1 cellular context compared by ENCODE assay signal in the genomic region with DNA sequence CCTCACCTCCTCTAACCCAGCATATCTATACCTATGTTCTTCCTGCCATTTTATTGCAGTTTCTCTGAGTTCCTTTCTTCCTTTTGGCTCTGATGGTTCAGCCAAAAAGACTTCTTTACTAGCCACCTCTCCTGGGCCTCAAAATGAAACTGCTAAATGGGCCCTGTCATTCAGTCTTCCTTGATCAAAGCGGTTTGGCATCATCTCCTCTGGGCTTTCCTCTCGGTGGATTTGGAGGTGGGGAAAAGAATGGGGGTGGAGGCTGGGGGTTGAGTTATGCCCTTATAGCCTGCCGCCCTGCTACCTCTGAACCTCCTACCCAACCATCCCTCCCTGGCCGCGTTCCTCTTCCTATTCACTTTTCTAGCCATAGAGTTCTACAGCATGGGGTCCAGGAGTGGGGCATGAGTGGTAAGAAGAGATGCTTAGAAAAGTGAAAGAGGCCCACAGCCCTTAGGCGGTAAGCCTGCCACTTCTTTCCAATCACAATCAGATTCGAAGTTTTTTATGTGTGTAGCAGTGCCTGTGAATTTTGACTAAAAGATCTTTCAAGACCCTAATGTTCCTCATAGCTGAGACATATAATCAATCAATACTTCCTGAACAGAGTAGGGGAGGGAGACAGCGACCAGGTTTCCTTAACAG.
TF ChIP-seq lines count a peak whose summit lies in the region.

No MANE protein-coding gene starts in this region.

TF ChIP-seq in HCT116, 20 proteins besides CTCF, POLR2A, EP300 and RAD21 (continued from another document):
- TF ChIP-seq, protein P1, sequence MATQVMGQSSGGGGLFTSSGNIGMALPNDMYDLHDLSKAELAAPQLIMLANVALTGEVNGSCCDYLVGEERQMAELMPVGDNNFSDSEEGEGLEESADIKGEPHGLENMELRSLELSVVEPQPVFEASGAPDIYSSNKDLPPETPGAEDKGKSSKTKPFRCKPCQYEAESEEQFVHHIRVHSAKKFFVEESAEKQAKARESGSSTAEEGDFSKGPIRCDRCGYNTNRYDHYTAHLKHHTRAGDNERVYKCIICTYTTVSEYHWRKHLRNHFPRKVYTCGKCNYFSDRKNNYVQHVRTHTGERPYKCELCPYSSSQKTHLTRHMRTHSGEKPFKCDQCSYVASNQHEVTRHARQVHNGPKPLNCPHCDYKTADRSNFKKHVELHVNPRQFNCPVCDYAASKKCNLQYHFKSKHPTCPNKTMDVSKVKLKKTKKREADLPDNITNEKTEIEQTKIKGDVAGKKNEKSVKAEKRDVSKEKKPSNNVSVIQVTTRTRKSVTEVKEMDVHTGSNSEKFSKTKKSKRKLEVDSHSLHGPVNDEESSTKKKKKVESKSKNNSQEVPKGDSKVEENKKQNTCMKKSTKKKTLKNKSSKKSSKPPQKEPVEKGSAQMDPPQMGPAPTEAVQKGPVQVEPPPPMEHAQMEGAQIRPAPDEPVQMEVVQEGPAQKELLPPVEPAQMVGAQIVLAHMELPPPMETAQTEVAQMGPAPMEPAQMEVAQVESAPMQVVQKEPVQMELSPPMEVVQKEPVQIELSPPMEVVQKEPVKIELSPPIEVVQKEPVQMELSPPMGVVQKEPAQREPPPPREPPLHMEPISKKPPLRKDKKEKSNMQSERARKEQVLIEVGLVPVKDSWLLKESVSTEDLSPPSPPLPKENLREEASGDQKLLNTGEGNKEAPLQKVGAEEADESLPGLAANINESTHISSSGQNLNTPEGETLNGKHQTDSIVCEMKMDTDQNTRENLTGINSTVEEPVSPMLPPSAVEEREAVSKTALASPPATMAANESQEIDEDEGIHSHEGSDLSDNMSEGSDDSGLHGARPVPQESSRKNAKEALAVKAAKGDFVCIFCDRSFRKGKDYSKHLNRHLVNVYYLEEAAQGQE (IDR thresholded peaks at IDR 0.05; ENCODE audit: low read depth) = no peak
- TF ChIP-seq EZH2 (IDR thresholded peaks at IDR 0.05) (no peak), YY1 (IDR thresholded peaks at IDR 0.05; ENCODE audit: extremely low read depth, insufficient replicate concordance, low read depth, low read length) (no peak), ZNF274 (IDR thresholded peaks at IDR 0.05; ENCODE audit: low read depth, low read length) (no peak), FOSL1 (IDR thresholded peaks at IDR 0.05; ENCODE audit: low read depth) (no peak), SRF (IDR thresholded peaks at IDR 0.05; ENCODE audit: low read depth) (no peak), POLR2AphosphoS5 (IDR thresholded peaks at IDR 0.05; ENCODE audit: low read depth, low read length) (no peak), JUND (IDR thresholded peaks at IDR 0.05) (no peak), SIN3A (IDR thresholded peaks at IDR 0.05; ENCODE audit: low read depth) (no peak), CBX3 (IDR thresholded peaks at IDR 0.05; ENCODE audit: low read depth) (no peak)
- TF ChIP-seq, protein P2, sequence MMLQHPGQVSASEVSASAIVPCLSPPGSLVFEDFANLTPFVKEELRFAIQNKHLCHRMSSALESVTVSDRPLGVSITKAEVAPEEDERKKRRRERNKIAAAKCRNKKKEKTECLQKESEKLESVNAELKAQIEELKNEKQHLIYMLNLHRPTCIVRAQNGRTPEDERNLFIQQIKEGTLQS (IDR thresholded peaks at IDR 0.05) = no peak
- TF ChIP-seq, protein P3, sequence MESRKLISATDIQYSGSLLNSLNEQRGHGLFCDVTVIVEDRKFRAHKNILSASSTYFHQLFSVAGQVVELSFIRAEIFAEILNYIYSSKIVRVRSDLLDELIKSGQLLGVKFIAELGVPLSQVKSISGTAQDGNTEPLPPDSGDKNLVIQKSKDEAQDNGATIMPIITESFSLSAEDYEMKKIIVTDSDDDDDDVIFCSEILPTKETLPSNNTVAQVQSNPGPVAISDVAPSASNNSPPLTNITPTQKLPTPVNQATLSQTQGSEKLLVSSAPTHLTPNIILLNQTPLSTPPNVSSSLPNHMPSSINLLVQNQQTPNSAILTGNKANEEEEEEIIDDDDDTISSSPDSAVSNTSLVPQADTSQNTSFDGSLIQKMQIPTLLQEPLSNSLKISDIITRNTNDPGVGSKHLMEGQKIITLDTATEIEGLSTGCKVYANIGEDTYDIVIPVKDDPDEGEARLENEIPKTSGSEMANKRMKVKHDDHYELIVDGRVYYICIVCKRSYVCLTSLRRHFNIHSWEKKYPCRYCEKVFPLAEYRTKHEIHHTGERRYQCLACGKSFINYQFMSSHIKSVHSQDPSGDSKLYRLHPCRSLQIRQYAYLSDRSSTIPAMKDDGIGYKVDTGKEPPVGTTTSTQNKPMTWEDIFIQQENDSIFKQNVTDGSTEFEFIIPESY (IDR thresholded peaks at IDR 0.05; ENCODE audit: extremely low read depth, insufficient replicate concordance, low read length) = no peak
